1 cellular context compared by ENCODE assay signal in the genomic region with DNA sequence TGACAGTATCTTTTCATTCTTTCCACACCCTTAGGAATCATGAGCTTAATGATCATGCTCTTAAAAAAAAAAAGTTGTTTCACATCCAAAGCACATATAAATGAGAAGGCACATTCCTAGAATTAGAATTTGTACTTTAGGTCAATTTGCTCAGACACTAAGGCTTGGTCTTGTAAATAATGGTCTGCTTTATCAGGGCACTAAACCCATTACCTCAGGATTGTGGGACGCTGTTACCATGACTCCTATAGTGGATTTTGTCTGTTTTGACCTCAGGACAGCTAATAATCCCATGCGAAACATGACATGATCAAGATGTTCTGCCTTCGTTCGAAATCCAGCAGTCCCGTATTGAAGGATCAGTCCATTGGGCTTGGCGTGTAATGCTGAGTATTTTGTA.
A peak's percentile ranks its signal among the peaks of the same experiment; 100 is the strongest.
TF ChIP-seq lines count a peak whose summit lies in the region.

No MANE protein-coding gene starts in this region.

TF ChIP-seq in HepG2, 621 proteins besides CTCF, POLR2A, EP300 and RAD21:
- no peak for TF ChIP-seq ZNF124 (CRISPR knock-in tag; IDR thresholded peaks at IDR 0.05)
- TF ChIP-seq RFX1 (IDR thresholded peaks at IDR 0.05), result peak; percentile 60
TF ChIP-seq in HepG2: peak in this region for 1.
